ENCODE assay signal across 1 cellular context in the genomic region with DNA sequence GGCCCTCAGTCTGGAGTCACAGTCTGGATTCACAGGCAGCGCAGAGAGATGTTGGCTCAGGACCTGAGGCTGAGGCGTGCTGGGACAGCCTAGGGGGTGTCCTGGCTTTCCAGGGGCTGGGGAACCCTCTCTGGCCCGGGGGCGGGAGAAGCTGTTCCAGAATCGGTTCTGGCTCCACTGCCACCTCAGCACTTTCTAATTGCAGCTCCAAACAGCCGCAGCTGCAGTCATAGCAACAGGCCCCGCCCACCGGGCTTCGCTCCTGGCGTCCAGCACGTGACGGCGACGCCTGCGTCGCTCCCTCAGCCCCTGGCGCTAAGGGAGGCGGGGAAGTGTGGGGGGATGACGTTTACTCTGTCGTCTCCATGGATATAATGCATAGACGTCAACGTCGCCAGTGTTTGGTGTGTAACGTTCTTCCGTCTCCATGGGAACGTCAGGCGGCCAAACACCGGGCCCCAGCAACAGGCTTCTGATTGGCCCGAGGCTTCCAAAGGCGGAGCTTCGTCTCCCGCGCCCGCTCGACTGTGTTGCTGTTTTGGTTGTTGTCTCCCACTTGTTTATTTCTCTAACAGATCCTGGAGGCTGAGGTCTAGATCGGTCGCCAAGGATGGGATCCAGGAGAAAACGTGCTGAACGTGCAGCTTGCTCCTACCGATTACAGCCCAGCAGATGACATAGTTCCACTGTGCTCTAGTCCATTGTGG.
TF ChIP-seq lines count a peak whose summit lies in the region.

No MANE protein-coding gene starts in this region.

TF ChIP-seq in K562, 482 proteins besides CTCF, POLR2A, EP300 and RAD21 (continued from another document and continues in another):
- TF ChIP-seq ZBTB26 (CRISPR knock-in tag; IDR thresholded peaks at IDR 0.05) (no peak), ZNF584 (CRISPR knock-in tag; IDR thresholded peaks at IDR 0.05; ENCODE audit: low read depth) (no peak), ZNF347 (CRISPR knock-in tag; IDR thresholded peaks at IDR 0.05; ENCODE audit: low read depth) (no peak), TAF9B (IDR thresholded peaks at IDR 0.05; ENCODE audit: partially characterized antibody) (peak; percentile 14), ZFX (CRISPR knock-in tag; IDR thresholded peaks at IDR 0.05) (no peak), ZBED1 (IDR thresholded peaks at IDR 0.05) (no peak), THRA (IDR thresholded peaks at IDR 0.05) (no peak), MAFG (tag; conservative IDR thresholded peaks at IDR 0.05) (peak; percentile 96), RAD51 (IDR thresholded peaks at IDR 0.05; ENCODE audit: borderline replicate concordance, low read depth) (peak; percentile 94), PHB2 (IDR thresholded peaks at IDR 0.05; ENCODE audit: low read depth) (no peak), BACH1 (tag; IDR thresholded peaks at IDR 0.05) (no peak), CGGBP1 (CRISPR knock-in tag; IDR thresholded peaks at IDR 0.05) (no peak), SLC30A9 (CRISPR knock-in tag; IDR thresholded peaks at IDR 0.05) (no peak), TRIM24 (IDR thresholded peaks at IDR 0.05) (no peak), ATF3 (IDR thresholded peaks at IDR 0.05) (peak; percentile 43; the same call in 1 of the 2 replicates), ATF3 (CRISPR knock-in tag; conservative IDR thresholded peaks at IDR 0.05) (no peak), TEAD2 (tag; IDR thresholded peaks at IDR 0.05) (no peak), JUNB (CRISPR knock-in tag; conservative IDR thresholded peaks at IDR 0.05) (no peak), NBN (IDR thresholded peaks at IDR 0.05; ENCODE audit: low read depth) (no peak), ZNF354B (CRISPR knock-in tag; IDR thresholded peaks at IDR 0.05) (no peak), KDM1A (IDR thresholded peaks at IDR 0.05) (no peak), HINFP (tag; conservative IDR thresholded peaks at IDR 0.05; ENCODE audit: low read depth) (no peak), USF1 (CRISPR knock-in tag; IDR thresholded peaks at IDR 0.05) (peak; percentile 99), JUN (IDR thresholded peaks at IDR 0.05; ENCODE audit: borderline replicate concordance, low read depth, low read length) (peak; percentile 78), JUN (CRISPR knock-in tag; IDR thresholded peaks at IDR 0.05; ENCODE audit: borderline replicate concordance) (no peak), ATF7 (IDR thresholded peaks at IDR 0.05) (peak; percentile 97), NFE2L1 (tag; IDR thresholded peaks at IDR 0.05; ENCODE audit: borderline replicate concordance, low read depth) (no peak), MCM3 (IDR thresholded peaks at IDR 0.05) (no peak), TRIM28 (IDR thresholded peaks at IDR 0.05) (no peak), ZNF316 (IDR thresholded peaks at IDR 0.05) (peak; percentile 99), HOXB6 (CRISPR knock-in tag; IDR thresholded peaks at IDR 0.05; ENCODE audit: borderline replicate concordance) (no peak), ZNF436 (CRISPR knock-in tag; IDR thresholded peaks at IDR 0.05) (no peak), DPF2 (IDR thresholded peaks at IDR 0.05) (no peak), MEIS2 (IDR thresholded peaks at IDR 0.05; ENCODE audit: partially characterized antibody) (peak; percentile 72), SREBF1 (IDR thresholded peaks at IDR 0.05; ENCODE audit: borderline replicate concordance, low read depth, low read length) (no peak), RFX5 (IDR thresholded peaks at IDR 0.05; ENCODE audit: low read depth, low read length) (peak; percentile 95), FOXK1 (CRISPR knock-in tag; IDR thresholded peaks at IDR 0.05; ENCODE audit: borderline replicate concordance) (no peak), TOE1 (IDR thresholded peaks at IDR 0.05; ENCODE audit: borderline replicate concordance) (peak; percentile 59; the same call in 1 of the 2 replicates), TOE1 (CRISPR knock-in tag; IDR thresholded peaks at IDR 0.05; ENCODE audit: borderline replicate concordance, low read depth) (no peak), HCFC1 (IDR thresholded peaks at IDR 0.05; ENCODE audit: low read depth, low read length) (no peak; the same call in 1 of the 2 replicates), CXXC5 (CRISPR knock-in tag; IDR thresholded peaks at IDR 0.05) (peak; percentile 96), FOS (IDR thresholded peaks at IDR 0.05; ENCODE audit: extremely low read depth, insufficient read length) (no peak)
- TF ChIP-seq, protein P1, sequence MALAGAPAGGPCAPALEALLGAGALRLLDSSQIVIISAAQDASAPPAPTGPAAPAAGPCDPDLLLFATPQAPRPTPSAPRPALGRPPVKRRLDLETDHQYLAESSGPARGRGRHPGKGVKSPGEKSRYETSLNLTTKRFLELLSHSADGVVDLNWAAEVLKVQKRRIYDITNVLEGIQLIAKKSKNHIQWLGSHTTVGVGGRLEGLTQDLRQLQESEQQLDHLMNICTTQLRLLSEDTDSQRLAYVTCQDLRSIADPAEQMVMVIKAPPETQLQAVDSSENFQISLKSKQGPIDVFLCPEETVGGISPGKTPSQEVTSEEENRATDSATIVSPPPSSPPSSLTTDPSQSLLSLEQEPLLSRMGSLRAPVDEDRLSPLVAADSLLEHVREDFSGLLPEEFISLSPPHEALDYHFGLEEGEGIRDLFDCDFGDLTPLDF (CRISPR knock-in tag; IDR thresholded peaks at IDR 0.05): no peak
- TF ChIP-seq, protein P2, sequence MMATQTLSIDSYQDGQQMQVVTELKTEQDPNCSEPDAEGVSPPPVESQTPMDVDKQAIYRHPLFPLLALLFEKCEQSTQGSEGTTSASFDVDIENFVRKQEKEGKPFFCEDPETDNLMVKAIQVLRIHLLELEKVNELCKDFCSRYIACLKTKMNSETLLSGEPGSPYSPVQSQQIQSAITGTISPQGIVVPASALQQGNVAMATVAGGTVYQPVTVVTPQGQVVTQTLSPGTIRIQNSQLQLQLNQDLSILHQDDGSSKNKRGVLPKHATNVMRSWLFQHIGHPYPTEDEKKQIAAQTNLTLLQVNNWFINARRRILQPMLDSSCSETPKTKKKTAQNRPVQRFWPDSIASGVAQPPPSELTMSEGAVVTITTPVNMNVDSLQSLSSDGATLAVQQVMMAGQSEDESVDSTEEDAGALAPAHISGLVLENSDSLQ (IDR thresholded peaks at IDR 0.05): peak; percentile 87
- TF ChIP-seq, protein P3, sequence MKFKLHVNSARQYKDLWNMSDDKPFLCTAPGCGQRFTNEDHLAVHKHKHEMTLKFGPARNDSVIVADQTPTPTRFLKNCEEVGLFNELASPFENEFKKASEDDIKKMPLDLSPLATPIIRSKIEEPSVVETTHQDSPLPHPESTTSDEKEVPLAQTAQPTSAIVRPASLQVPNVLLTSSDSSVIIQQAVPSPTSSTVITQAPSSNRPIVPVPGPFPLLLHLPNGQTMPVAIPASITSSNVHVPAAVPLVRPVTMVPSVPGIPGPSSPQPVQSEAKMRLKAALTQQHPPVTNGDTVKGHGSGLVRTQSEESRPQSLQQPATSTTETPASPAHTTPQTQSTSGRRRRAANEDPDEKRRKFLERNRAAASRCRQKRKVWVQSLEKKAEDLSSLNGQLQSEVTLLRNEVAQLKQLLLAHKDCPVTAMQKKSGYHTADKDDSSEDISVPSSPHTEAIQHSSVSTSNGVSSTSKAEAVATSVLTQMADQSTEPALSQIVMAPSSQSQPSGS (CRISPR knock-in tag; IDR thresholded peaks at IDR 0.05): no peak
- TF ChIP-seq, protein P4, sequence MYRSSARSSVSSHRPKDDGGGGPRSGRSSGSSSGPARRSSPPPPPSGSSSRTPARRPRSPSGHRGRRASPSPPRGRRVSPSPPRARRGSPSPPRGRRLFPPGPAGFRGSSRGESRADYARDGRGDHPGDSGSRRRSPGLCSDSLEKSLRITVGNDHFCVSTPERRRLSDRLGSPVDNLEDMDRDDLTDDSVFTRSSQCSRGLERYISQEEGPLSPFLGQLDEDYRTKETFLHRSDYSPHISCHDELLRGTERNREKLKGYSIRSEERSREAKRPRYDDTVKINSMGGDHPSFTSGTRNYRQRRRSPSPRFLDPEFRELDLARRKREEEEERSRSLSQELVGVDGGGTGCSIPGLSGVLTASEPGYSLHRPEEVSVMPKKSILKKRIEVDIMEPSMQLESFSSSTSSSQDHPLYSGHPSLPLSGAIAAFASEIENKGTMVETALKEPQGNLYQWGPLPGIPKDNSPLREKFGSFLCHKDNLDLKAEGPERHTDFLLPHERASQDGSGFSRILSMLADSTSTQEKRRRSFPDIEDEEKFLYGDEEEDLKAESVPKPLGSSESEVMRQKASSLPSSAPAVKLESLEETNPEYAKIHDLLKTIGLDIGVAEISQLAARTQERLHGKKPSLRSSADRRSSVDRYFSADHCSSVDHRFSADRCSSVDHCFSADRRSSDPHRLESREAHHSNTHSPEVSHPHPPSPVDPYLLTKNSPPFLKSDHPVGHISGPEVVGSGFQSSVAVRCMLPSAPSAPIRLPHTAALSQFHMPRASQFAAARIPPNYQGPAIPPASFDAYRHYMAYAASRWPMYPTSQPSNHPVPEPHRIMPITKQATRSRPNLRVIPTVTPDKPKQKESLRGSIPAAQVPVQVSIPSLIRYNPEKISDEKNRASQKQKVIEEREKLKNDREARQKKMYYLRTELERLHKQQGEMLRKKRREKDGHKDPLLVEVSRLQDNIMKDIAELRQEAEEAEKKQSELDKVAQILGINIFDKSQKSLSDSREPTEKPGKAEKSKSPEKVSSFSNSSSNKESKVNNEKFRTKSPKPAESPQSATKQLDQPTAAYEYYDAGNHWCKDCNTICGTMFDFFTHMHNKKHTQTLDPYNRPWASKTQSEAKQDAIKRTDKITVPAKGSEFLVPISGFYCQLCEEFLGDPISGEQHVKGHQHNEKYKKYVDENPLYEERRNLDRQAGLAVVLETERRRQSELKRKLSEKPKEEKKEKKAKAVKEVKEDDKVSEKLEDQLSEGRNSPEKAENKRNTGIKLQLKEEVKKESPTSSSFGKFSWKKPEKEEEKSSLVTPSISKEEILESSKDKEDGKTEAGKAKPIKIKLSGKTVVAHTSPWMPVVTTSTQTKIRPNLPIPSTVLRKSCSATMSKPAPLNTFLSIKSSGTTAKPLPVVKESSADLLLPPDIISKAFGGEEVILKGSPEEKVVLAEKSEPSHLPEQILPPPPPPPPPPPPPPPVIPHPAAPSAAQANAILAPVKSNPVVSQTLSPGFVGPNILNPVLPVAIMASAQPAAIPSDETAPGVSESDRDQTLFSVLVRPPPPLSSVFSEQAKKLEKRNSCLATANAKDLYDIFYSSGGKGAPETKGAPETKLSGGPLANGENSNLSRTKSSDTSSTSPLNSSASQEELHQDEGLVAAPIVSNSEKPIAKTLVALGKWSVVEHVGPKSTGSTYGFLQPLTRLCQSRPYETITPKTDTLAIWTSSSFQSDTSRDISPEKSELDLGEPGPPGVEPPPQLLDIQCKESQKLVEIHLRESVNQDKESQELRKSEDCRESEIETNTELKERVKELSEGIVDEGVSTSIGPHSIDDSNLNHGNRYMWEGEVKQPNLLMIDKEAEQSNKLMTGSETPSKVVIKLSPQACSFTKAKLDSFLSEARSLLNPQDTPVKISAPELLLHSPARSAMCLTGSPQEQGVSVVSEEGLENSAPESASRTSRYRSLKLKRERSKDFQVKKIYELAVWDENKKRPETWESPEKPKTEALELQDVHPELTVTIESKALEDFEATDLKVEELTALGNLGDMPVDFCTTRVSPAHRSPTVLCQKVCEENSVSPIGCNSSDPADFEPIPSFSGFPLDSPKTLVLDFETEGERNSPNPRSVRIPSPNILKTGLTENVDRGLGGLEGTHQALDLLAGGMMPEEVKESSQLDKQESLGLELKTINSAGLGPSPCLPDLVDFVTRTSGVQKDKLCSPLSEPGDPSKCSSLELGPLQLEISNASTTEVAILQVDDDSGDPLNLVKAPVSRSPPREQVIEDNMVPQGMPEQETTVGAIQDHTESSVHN (IDR thresholded peaks at IDR 0.05; ENCODE audit: borderline replicate concordance in 1 of 2, low read depth in 1 of 2): no peak
